ENCODE assay signal across 1 cellular context in the genomic region with DNA sequence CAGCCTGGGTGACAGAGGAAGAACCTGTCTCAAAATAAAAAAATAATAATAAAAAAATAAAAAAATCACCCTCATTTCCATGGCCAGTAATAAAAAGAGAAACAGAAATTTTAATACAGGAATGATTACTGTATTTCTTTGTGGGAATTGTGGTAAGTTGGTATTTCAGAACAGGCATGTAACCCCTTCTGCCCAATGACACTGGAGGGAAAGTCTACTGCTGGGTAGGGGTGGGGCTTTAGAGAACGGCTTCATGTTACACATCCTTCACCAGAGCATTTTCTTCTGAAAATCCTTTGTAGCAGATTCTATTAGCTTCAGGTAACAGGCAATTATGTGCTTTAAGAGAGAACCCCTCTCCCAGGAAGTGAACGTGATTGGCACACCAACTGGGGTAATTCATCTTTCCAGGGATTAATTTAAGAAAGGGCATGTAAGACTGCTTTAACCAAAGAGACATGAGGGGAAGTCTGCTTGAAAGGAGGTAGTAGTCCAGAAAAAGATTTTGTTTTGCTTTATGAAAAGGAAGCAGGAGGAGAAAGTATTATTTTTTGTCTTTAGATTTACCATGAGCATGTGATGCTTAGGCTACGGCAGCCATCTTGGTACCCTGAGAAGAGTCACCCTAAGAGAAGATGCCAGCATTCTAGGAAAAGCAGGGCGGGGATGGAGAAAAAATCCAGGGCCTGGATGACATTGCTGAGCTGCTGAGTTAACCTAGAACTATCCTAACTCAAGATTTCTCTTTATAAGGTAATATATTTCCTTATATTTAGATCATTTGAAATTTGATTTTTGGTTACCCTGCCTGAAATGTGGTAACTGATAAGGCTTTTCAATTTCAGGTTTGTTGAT.
TF ChIP-seq lines count a peak whose summit lies in the region.

No MANE protein-coding gene starts in this region.

TF ChIP-seq in SK-N-SH, 30 proteins besides CTCF, POLR2A, EP300 and RAD21 (continued from another document):
- TF ChIP-seq, protein P1, sequence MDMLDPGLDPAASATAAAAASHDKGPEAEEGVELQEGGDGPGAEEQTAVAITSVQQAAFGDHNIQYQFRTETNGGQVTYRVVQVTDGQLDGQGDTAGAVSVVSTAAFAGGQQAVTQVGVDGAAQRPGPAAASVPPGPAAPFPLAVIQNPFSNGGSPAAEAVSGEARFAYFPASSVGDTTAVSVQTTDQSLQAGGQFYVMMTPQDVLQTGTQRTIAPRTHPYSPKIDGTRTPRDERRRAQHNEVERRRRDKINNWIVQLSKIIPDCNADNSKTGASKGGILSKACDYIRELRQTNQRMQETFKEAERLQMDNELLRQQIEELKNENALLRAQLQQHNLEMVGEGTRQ (IDR thresholded peaks at IDR 0.05; ENCODE audit: borderline replicate concordance, low read depth, low read length) = no peak
- TF ChIP-seq ZBTB33 (IDR thresholded peaks at IDR 0.05; ENCODE audit: borderline replicate concordance, low read depth) = no peak
- no peak for TF ChIP-seq EZH2phosphoT487 (IDR thresholded peaks at IDR 0.05; ENCODE audit: borderline replicate concordance, low read depth)
- no peak for TF ChIP-seq TEAD4 (IDR thresholded peaks at IDR 0.05; ENCODE audit: borderline replicate concordance, insufficient read depth)
- no peak for TF ChIP-seq NRF1 (IDR thresholded peaks at IDR 0.05; ENCODE audit: low read depth, low read length)
- no peak for TF ChIP-seq MEF2A (IDR thresholded peaks at IDR 0.05; ENCODE audit: borderline replicate concordance, low read depth)
- TF ChIP-seq GABPA (IDR thresholded peaks at IDR 0.05; ENCODE audit: low read depth) = no peak
- no peak for TF ChIP-seq PBX3 (IDR thresholded peaks at IDR 0.05)
- no peak for TF ChIP-seq TCF12 (IDR thresholded peaks at IDR 0.05)
- TF ChIP-seq CHD2 (IDR thresholded peaks at IDR 0.05; ENCODE audit: low read length, partially characterized antibody) = no peak
- no peak for TF ChIP-seq SIN3A (IDR thresholded peaks at IDR 0.05; ENCODE audit: borderline replicate concordance, low read depth, low read length)
- no peak for TF ChIP-seq FOXJ3 (CRISPR knock-in tag; IDR thresholded peaks at IDR 0.05)
- TF ChIP-seq RXRA (IDR thresholded peaks at IDR 0.05; ENCODE audit: borderline replicate concordance, low read depth) = no peak
- no peak for TF ChIP-seq ELF1 (IDR thresholded peaks at IDR 0.05)
- no peak for TF ChIP-seq IRF3 (IDR thresholded peaks at IDR 0.05; ENCODE audit: low read depth, low read length)
- TF ChIP-seq MXI1 (IDR thresholded peaks at IDR 0.05; ENCODE audit: low read depth, low read length) = no peak
- no peak for TF ChIP-seq RCOR1 (IDR thresholded peaks at IDR 0.05; ENCODE audit: low read length)
- TF ChIP-seq GATA2 (CRISPR knock-in tag; IDR thresholded peaks at IDR 0.05) = no peak
- no peak for TF ChIP-seq FOSL2 (IDR thresholded peaks at IDR 0.05; ENCODE audit: borderline replicate concordance, low read depth)
TF ChIP-seq in SK-N-SH: peak in this region for 0.
